10 cellular contexts compared by ENCODE assay signal in genomic region chr1:113975211-113975895, GRCh38. TPM values are rescaled to one million over a fixed set of nuclear protein-coding genes. Genes with fewer than 3 reads are reported as not detected.
A peak's percentile ranks its signal among the peaks of the same experiment; 100 is the strongest.
DNase-seq lines count a peak whose midpoint lies in the region; ATAC-seq and TF ChIP-seq lines count a peak whose summit lies in the region.
"Had no signal": no experiment of that assay in that cellular context is flagged by ENCODE, and none has a peak within 500 bp of the region (broad histone marks: within the 10 kb centered on the region; RNA-seq: fewer than 3 reads in every experiment).

No MANE protein-coding gene starts in this region.

- intact Hi-C loops in CD14-positive monocyte (cut with micrococcal nuclease) (no loop called here), lower lobe of right lung (cut with DNase I) (loop anchor here (10.0 kb wide), 1 partner anchor 309 kb away; no protein-coding TSS in a partner anchor)

- H3K36me3 Mint-ChIP-seq in CD14-positive monocyte: peaks cover 41 to 52% of the 10 kb centered on the region in 2 donors
- peaks cover 34% of the 10 kb centered on the region for H3K36me3 Mint-ChIP-seq in WTC11

- no peak for DNase-seq in CD14-positive monocyte (ENCODE audit: low spot score)
- DNase-seq in HL-60 (ENCODE audit: low read depth in 1 of 2, low spot score in 1 of 2): peak; percentile 51 to 78
- DNase-seq in WTC11 (ENCODE audit: low spot score): no peak
- no peak for DNase-seq in lower lobe of right lung
- DNase-seq in NCI-H2107 treated with DMSO at 0.1 percent for 48 hours (lab: John Stamatoyannopoulos, UW; ENCODE audit: unreplicated experiment): no peak
- DNase-seq in stimulated activated CD4-positive, alpha-beta T cell treated with anti-CD3 and anti-CD28 coated beads, Interleukin-15, amount 100 ng/mL, for 24 hours: no peak
- DNase-seq in stimulated activated CD4-positive, alpha-beta T cell treated with anti-CD3 and anti-CD28 coated beads, Interleukin-12 subunit alpha, Interleukin-12 subunit beta, amount 100 ng/mL, for 4 hours: no peak
- no peak for DNase-seq in coronary artery (ENCODE audit: low spot score)

- TF ChIP-seq CTCF in CD14-positive monocyte (IDR thresholded peaks at IDR 0.05) (no peak), HL-60 (IDR thresholded peaks at IDR 0.05; ENCODE audit: insufficient read depth, low read length) (no peak), WTC11 (IDR thresholded peaks at IDR 0.05) (no peak), lower lobe of right lung (IDR thresholded peaks at IDR 0.05) (no peak), coronary artery (IDR thresholded peaks at IDR 0.05) (no peak)

- ATAC-seq in WTC11: no peak
- ATAC-seq in lower lobe of right lung: peak in 1 of 2 donors; percentile 26

- H3K4me1 Mint-ChIP-seq in CD14-positive monocyte: peaks cover 56% of the 10 kb centered on the region
- H3K4me1 Mint-ChIP-seq in WTC11: peaks cover 57% of the 10 kb centered on the region

- H3K4me3 Mint-ChIP-seq in CD14-positive monocyte (peak overlapping the region in 1 of 2 donors; percentile 63), WTC11 (no peak overlapping the region)

- H3K36me3 ChIP-seq in lower lobe of right lung: peaks cover 48% of the 10 kb centered on the region

- H3K9me3 Mint-ChIP-seq in CD14-positive monocyte: no peaks in the 10 kb centered on the region
- H3K9me3 Mint-ChIP-seq in WTC11: no peaks in the 10 kb centered on the region

- H3K27ac ChIP-seq in HL-60 (replicated peaks) (peak overlapping the region; percentile 54), lower lobe of right lung (peak overlapping the region; percentile 27), coronary artery (no peak overlapping the region)
- H3K27ac ChIP-seq: cardiac muscle cell, parathyroid adenoma had no signal

- H3K27me3 ChIP-seq in HL-60 (ENCODE audit: insufficient read depth, poor library complexity, severe bottlenecking): no peaks in the 10 kb centered on the region
- H3K27me3 ChIP-seq in lower lobe of right lung (ENCODE audit: low read depth): no peaks in the 10 kb centered on the region
- H3K27me3 ChIP-seq: cardiac muscle cell had no signal

- POLR2A ChIA-PET in WTC11 (lab: Charles Lee): no interaction called here

- H3K27ac Mint-ChIP-seq in CD14-positive monocyte (peak overlapping the region; percentile 79 to 91 (median 86)), WTC11 (peak overlapping the region; percentile 20)

- no peaks in the 10 kb centered on the region for H3K9me3 ChIP-seq in lower lobe of right lung

- peaks cover 0 to 3% (median 2%) of the 10 kb centered on the region in 3 donors for H3K27me3 Mint-ChIP-seq in CD14-positive monocyte (ENCODE audit: low read depth in 3 of 3)
- no peaks in the 10 kb centered on the region for H3K27me3 Mint-ChIP-seq in WTC11 (ENCODE audit: low read depth)

- H3K4me3 ChIP-seq in HL-60 (replicated peaks; ENCODE audit: insufficient read depth, low read length): no peak overlapping the region
- H3K4me3 ChIP-seq in lower lobe of right lung: no peak overlapping the region
- H3K4me3 ChIP-seq in coronary artery: no peak overlapping the region
- H3K4me3 ChIP-seq: cardiac muscle cell had no signal

- H3K4me1 ChIP-seq in lower lobe of right lung: peaks cover 42% of the 10 kb centered on the region
- H3K4me1 ChIP-seq: parathyroid adenoma had no signal

- CTCF ChIA-PET in WTC11 (lab: Charles Lee): interaction anchor here (1.4 to 5.5 kb wide), 3 partner anchors 10 to 372 kb away, joined by 4 to 107 read pairs (median 68); no protein-coding TSS in a partner anchor

TF ChIP-seq in WTC11, 78 proteins besides CTCF, POLR2A, EP300 and RAD21 (continues in another document):
- TF ChIP-seq FOXP1 (CRISPR knock-in tag; IDR thresholded peaks at IDR 0.05; ENCODE audit: borderline replicate concordance) (no peak), FOXJ3 (CRISPR knock-in tag; IDR thresholded peaks at IDR 0.05; ENCODE audit: borderline replicate concordance) (no peak), NR2C2 (CRISPR knock-in tag; IDR thresholded peaks at IDR 0.05) (no peak), PREB (CRISPR knock-in tag; IDR thresholded peaks at IDR 0.05; ENCODE audit: borderline replicate concordance) (no peak), PRRX2 (CRISPR knock-in tag; IDR thresholded peaks at IDR 0.05) (no peak), AFF4 (CRISPR knock-in tag; IDR thresholded peaks at IDR 0.05; ENCODE audit: borderline replicate concordance) (no peak), ATF6 (CRISPR knock-in tag; IDR thresholded peaks at IDR 0.05) (no peak), RELA (CRISPR knock-in tag; IDR thresholded peaks at IDR 0.05; ENCODE audit: borderline replicate concordance) (no peak), ZNF121 (CRISPR knock-in tag; IDR thresholded peaks at IDR 0.05) (no peak), EMX1 (CRISPR knock-in tag; IDR thresholded peaks at IDR 0.05) (no peak), RORB (CRISPR knock-in tag; IDR thresholded peaks at IDR 0.05) (no peak), CREB1 (CRISPR knock-in tag; IDR thresholded peaks at IDR 0.05) (no peak)
- TF ChIP-seq, protein P1, sequence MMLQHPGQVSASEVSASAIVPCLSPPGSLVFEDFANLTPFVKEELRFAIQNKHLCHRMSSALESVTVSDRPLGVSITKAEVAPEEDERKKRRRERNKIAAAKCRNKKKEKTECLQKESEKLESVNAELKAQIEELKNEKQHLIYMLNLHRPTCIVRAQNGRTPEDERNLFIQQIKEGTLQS (CRISPR knock-in tag; conservative IDR thresholded peaks at IDR 0.05): no peak

RNA-seq across cellular contexts. Expression of gene OLFML3, which starts 3.9 kb away (rescaled TPM):
- under 1 TPM; 0.28 to 0.37 TPM for polyA plus RNA-seq in CD14-positive monocyte
- total RNA-seq in WTC11 (2021) (65.8 to 91.1 TPM (median 90.4 TPM) in 3 replicates), lower lobe of right lung (38.9 TPM)

RNA-seq across cellular contexts. Expression of gene HIPK1, which starts 46.2 kb away (rescaled TPM):
- polyA plus RNA-seq in CD14-positive monocyte: 10 to 100 TPM; 10.1 to 14.8 TPM
- total RNA-seq in WTC11 (2021) (52.2 to 56.9 TPM (median 53.9 TPM) in 3 replicates), lower lobe of right lung (95.0 TPM)

Comparison
In these comparisons a context has a peak if more than half of its experiments do, and no peak if none do; other contexts are left out.
1. DNase-seq: peak in HL-60 (2 of 2); none in CD14-positive monocyte (single experiment), WTC11 (single experiment), lower lobe of right lung (single experiment), NCI-H2107 treated with DMSO at 0.1 percent for 48 hours (single experiment), stimulated activated CD4-positive, alpha-beta T cell treated with anti-CD3 and anti-CD28 coated beads, Interleukin-15, amount 100 ng/mL, for 24 hours (single experiment), stimulated activated CD4-positive, alpha-beta T cell treated with anti-CD3 and anti-CD28 coated beads, Interleukin-12 subunit alpha, Interleukin-12 subunit beta, amount 100 ng/mL, for 4 hours (single experiment) and coronary artery (single experiment).
2. H3K27ac ChIP-seq: peak in HL-60 (single experiment) and lower lobe of right lung (single experiment); none in coronary artery (0 of 2).